ENCODE assay signal across 8 cellular contexts in the genomic region with DNA sequence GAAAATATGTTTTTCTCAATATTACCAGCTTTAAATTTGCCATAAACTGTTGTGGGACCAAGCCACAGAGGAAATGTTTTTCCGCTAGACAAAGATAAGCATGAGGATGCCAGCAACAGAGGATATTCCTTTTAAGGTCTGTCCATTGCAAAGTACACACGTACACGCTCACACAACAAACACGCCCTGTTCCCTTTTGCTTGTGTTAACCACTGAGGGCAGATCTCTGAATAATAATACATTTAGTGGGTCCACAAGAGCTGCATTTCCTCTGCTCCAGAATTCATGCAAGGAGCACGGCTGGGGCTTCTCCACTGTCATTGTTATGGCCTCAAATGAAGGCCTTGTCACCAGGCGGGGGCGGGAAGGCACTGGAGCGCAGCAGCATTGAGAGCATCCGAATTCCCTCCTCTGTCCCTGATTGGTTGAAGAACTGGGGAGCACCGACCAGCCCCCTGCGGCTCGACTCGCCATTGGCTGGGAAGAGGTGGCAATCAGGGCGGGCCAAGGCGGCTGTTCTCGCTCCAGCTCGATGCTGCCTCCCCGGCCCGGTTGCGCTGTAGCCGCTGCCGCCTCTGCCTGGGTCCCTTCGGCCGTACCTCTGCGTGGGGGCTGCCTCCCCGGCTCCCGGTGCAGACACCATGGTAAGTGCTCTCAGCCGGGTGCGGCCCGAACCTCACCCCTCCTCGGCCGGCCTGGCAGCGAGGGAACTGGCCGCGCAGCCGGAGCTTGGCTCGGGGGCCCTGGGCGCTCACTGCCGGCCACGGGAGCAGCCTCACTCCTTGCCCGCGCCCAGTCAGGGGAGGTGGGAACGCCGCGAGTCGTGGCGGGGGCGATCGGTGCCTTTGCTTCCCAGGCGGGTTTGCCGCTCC. TPM values are rescaled to one million over a fixed set of nuclear protein-coding genes. Genes with fewer than 3 reads are reported as not detected.
DNase-seq lines count a peak whose midpoint lies in the region; FAIRE-seq and TF ChIP-seq lines count a peak whose summit lies in the region.

A gene (plus strand): TSS at position 522 of the 872 bp plus-strand sequence. CDS start 120 bp downstream, at position 642.

- no peaks in the 10 kb centered on the region for H3K27me3 ChIP-seq in liver (ENCODE audit: control insufficient read depth in 4 of 4, insufficient read depth in 4 of 4, low read length in 3 of 4)

- no peaks in the 10 kb centered on the region for H3K9me3 ChIP-seq in liver (ENCODE audit: control insufficient read depth in 4 of 4, low read length in 3 of 4)

- peak; percentile 19; the same call in 1 of the 2 replicates for TF ChIP-seq CTCF in HFFc6 (IDR thresholded peaks at IDR 0.05)
- TF ChIP-seq CTCF in liver (IDR thresholded peaks at IDR 0.05; ENCODE audit: low read depth, low read length, missing input control) = peak; percentile 27

- peak; percentile 55 to 57 for TF ChIP-seq RAD21 in liver (IDR thresholded peaks at IDR 0.05)

- H3K27ac ChIP-seq in liver (ENCODE audit: low read depth in 1 of 2, low read length in 2 of 2) = peak within 1 kb of the TSS; percentile 74 to 77

- H3K36me3 Mint-ChIP-seq in HFFc6 (ENCODE audit: low read depth) = no peaks in the 10 kb centered on the region
- H3K36me3 Mint-ChIP-seq in activated CD4-positive, alpha-beta memory T cell treated with anti-CD3 and anti-CD28 coated beads, Interleukin-2, amount 10 ng/mL, durations not matched to agents 7 days and 5 days (ENCODE audit: low read depth) = no peaks in the 10 kb centered on the region

- no peaks in the 10 kb centered on the region; the same call in 1 of the 2 replicates for H3K27me3 Mint-ChIP-seq in HFFc6 (ENCODE audit: insufficient read depth)
- H3K27me3 Mint-ChIP-seq in activated CD4-positive, alpha-beta memory T cell treated with anti-CD3 and anti-CD28 coated beads, Interleukin-2, amount 10 ng/mL, durations not matched to agents 7 days and 5 days = peaks cover 33% of the 10 kb centered on the region

- H3K4me1 Mint-ChIP-seq in HFFc6 (ENCODE audit: low read depth) = no peaks in the 10 kb centered on the region
- peaks cover 6% of the 10 kb centered on the region for H3K4me1 Mint-ChIP-seq in activated CD4-positive, alpha-beta memory T cell treated with anti-CD3 and anti-CD28 coated beads, Interleukin-2, amount 10 ng/mL, durations not matched to agents 7 days and 5 days

- H3K4me3 Mint-ChIP-seq in HFFc6 = peak within 1 kb of the TSS; percentile 9; the same call in 1 of the 2 replicates
- H3K4me3 Mint-ChIP-seq in activated CD4-positive, alpha-beta memory T cell treated with anti-CD3 and anti-CD28 coated beads, Interleukin-2, amount 10 ng/mL, durations not matched to agents 7 days and 5 days = no peak within 1 kb of the TSS

- POLR2A ChIA-PET in activated CD4-positive, alpha-beta memory T cell treated with anti-CD3 and anti-CD28 coated beads, Interleukin-2, amount 10 ng/mL, durations not matched to agents 7 days and 5 days (lab: Charles Lee) = no interaction called here

- TF ChIP-seq POLR2A in GM12891 (IDR thresholded peaks at IDR 0.05; ENCODE audit: low read depth, low read length) = no peak

- CTCF ChIA-PET in activated CD4-positive, alpha-beta memory T cell treated with anti-CD3 and anti-CD28 coated beads, Interleukin-2, amount 10 ng/mL, durations not matched to agents 7 days and 5 days (lab: Charles Lee) = no interaction called here

- H3K9me3 Mint-ChIP-seq in HFFc6 = no peaks in the 10 kb centered on the region
- no peaks in the 10 kb centered on the region for H3K9me3 Mint-ChIP-seq in activated CD4-positive, alpha-beta memory T cell treated with anti-CD3 and anti-CD28 coated beads, Interleukin-2, amount 10 ng/mL, durations not matched to agents 7 days and 5 days

- WGBS in liver = 14% methylated on average over 51 of the region's 51 CpGs

- DNase-seq in GM12891 (ENCODE audit: insufficient read length, low spot score) (peak; percentile 70), HFFc6 (peak; percentile 80), NCI-H2029 (lab: John Stamatoyannopoulos, UW) (peak; percentile 59), ecto neural progenitor cell (ENCODE audit: low spot score) (peak; percentile 92), NCI-H1436 (lab: John Stamatoyannopoulos, UW) (no peak)
- DNase-seq in activated CD4-positive, alpha-beta memory T cell treated with anti-CD3 and anti-CD28 coated beads, Interleukin-2, amount 10 ng/mL, durations not matched to agents 7 days and 5 days = peak; percentile 52
- peak; percentile 57 for DNase-seq in stimulated activated CD4-positive, alpha-beta T cell treated with anti-CD3 and anti-CD28 coated beads, Interleukin-4, amount 100 ng/mL, for 24 hours

- H3K4me3 ChIP-seq in liver (ENCODE audit: low read depth in 1 of 3, low read length in 3 of 3) = peak within 1 kb of the TSS; percentile 67 to 75 (median 70)

- no peak within 1 kb of the TSS for H3K9ac ChIP-seq in liver (ENCODE audit: low read depth in 1 of 2, low read length in 2 of 2)

- H3K36me3 ChIP-seq in liver (ENCODE audit: control insufficient read depth in 4 of 4, insufficient read depth in 3 of 4, low read depth in 1 of 4, low read length in 3 of 4) = no peaks in the 10 kb centered on the region

- no peak within 1 kb of the TSS for H3K27ac Mint-ChIP-seq in HFFc6
- H3K27ac Mint-ChIP-seq in activated CD4-positive, alpha-beta memory T cell treated with anti-CD3 and anti-CD28 coated beads, Interleukin-2, amount 10 ng/mL, durations not matched to agents 7 days and 5 days = no peak within 1 kb of the TSS

- peak; percentile 58 for FAIRE-seq in GM12891 (lab: Jason Lieb, UNC)

- H3K4me1 ChIP-seq in liver (ENCODE audit: control insufficient read depth in 4 of 4, insufficient read depth in 4 of 4, low read length in 3 of 4) = peaks cover 0 to 6% (median 5%) of the 10 kb centered on the region in 4 donors

TF ChIP-seq in GM12891, 5 proteins besides CTCF, POLR2A, EP300 and RAD21:
- no peak for TF ChIP-seq POU2F2 (IDR thresholded peaks at IDR 0.05; ENCODE audit: low read depth, low read length)
- peak; percentile 54 for TF ChIP-seq PAX5 (IDR thresholded peaks at IDR 0.05; ENCODE audit: insufficient read depth, low read length, severe bottlenecking)

TF ChIP-seq in liver, 16 proteins besides CTCF, POLR2A, EP300 and RAD21:
- TF ChIP-seq, protein P1, sequence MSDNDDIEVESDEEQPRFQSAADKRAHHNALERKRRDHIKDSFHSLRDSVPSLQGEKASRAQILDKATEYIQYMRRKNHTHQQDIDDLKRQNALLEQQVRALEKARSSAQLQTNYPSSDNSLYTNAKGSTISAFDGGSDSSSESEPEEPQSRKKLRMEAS (IDR thresholded peaks at IDR 0.05) = no peak
- no peak for TF ChIP-seq TAF1 (conservative IDR thresholded peaks at IDR 0.05)
- TF ChIP-seq SP1 (IDR thresholded peaks at IDR 0.05) = peak; percentile 82
- no peak for TF ChIP-seq HNF4A (conservative IDR thresholded peaks at IDR 0.05)

RNA-seq across cellular contexts. Expression of the gene that starts here (rescaled TPM):
- 0.46 TPM for polyA plus RNA-seq in GM12891 (2012; ENCODE audit: low read depth, missing spikeins)
- under 1 TPM in 1 of 6 experiments, not detected in 5; 0.07 TPM for total RNA-seq in HFFc6 (2021; fragmentation: NEBNext Ultra II Directional; extraction: Animal tissue kit (Norgen Biotek cat#: 25700))
- total RNA-seq in activated CD4-positive, alpha-beta memory T cell treated with anti-CD3 and anti-CD28 coated beads, Interleukin-2, amount 10 ng/mL, durations not matched to agents 7 days and 5 days = under 1 TPM in 1 of 2 experiments, not detected in 1; 0.10 TPM
- total RNA-seq in liver = 1 to 10 TPM; 4.9 to 6.7 TPM
- polyA plus RNA-seq in liver = 1 to 10 TPM; 2.6 to 2.7 TPM

Comparison
In these comparisons a context has a peak if more than half of its experiments do, and no peak if none do; other contexts are left out.
1. RNA of the gene that starts here (total RNA-seq): 4.9 to 6.7 TPM in liver; 0.10 TPM in activated CD4-positive, alpha-beta memory T cell treated with anti-CD3 and anti-CD28 coated beads, Interleukin-2, amount 10 ng/mL, durations not matched to agents 7 days and 5 days and 0.07 TPM in HFFc6; every median in the first group is over 4 times any median in the second.
2. Peak in DNase-seq in HFFc6; RNA of the gene not detected or under 1 TPM.
3. Peak in DNase-seq in activated CD4-positive, alpha-beta memory T cell treated with anti-CD3 and anti-CD28 coated beads, Interleukin-2, amount 10 ng/mL, durations not matched to agents 7 days and 5 days; RNA of the gene not detected or under 1 TPM.